ENCODE assay signal across 30 cellular contexts in the genomic region with DNA sequence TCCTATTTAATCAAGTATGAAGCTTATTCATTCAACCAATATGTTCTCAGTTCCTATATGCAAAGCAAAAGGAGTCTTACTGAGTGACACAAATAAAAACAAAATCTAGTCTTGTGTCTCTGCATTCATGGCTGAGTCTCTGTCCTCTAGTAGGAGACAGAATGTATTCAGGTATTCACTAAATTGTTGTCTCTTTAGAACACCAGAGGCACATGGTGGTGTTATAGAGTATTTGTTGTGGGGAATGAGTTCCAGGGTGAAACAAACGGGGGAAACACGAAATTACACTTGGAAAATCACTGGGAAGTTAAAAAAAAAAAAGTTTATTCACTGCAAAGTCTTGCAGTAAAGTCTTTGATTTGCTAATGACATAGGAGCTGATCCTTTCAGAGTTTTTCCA.
"Had no signal": no experiment of that assay in that cellular context is flagged by ENCODE, and none has a peak within 500 bp of the region (broad histone marks: within the 10 kb centered on the region; RNA-seq: fewer than 3 reads in every experiment).

No MANE protein-coding gene starts in this region.

- H3K4me1 ChIP-seq: colonic mucosa, prostate gland, sigmoid colon had no signal

- DNase-seq: activated CD4-positive, alpha-beta T cell treated with anti-CD3 and anti-CD28 coated beads for 4 hours; activated CD4-positive, alpha-beta T cell treated with anti-CD3 and anti-CD28 coated beads, Interleukin-2, amount 50 U/mL, for 4 hours; activated effector memory CD4-positive, alpha-beta T cell treated with Interleukin-2 at 50 U/mL for 16 hours; activated naive CD4-positive, alpha-beta T cell treated with Interleukin-2 at 50 U/mL for 16 hours; anterior cingulate cortex; cerebellar nuclear complex; colonic mucosa; dorsolateral prefrontal cortex; effector memory CD8-positive, alpha-beta T cell; foreskin fibroblast; heart left ventricle; hypothalamus; left ventricle myocardium inferior; naive B cell; nephron progenitor cell; retina; sigmoid colon; small intestine; stimulated activated CD4-positive, alpha-beta T cell treated with anti-CD3 and anti-CD28 coated beads, Interleukin-4, amount 100 ng/mL, for 24 hours; trophoblast cell had no signal

- H3K9me3 ChIP-seq: colonic mucosa, left ventricle myocardium inferior, neutrophil, prostate gland, sigmoid colon, thoracic aorta had no signal

- FAIRE-seq: bronchial epithelial cell, islet of Langerhans, small intestine, urothelium cell line had no signal

- H3K27me3 Mint-ChIP-seq: activated naive CD8-positive, alpha-beta T cell; effector memory CD8-positive, alpha-beta T cell; naive B cell; stimulated activated naive CD8-positive, alpha-beta T cell treated with anti-CD3 and anti-CD28 coated beads, Interleukin-15, Interleukin-2, amounts not matched to agents 100 ng/mL and 50 ng/mL, for 24 hours had no signal

- H3K4me3 Mint-ChIP-seq: activated naive CD8-positive, alpha-beta T cell; effector memory CD8-positive, alpha-beta T cell; naive B cell; nephron progenitor cell; stimulated activated effector memory CD8-positive, alpha-beta T cell treated with anti-CD3 and anti-CD28 coated beads, Interleukin-12 subunit alpha, Interleukin-12 subunit beta, amount 100 ng/mL, for 72 hours; stimulated activated naive CD8-positive, alpha-beta T cell treated with anti-CD3 and anti-CD28 coated beads, Interleukin-15, Interleukin-2, amounts not matched to agents 100 ng/mL and 50 ng/mL, for 24 hours had no signal

- H3K36me3 Mint-ChIP-seq: activated naive CD8-positive, alpha-beta T cell; naive B cell; stimulated activated effector memory CD8-positive, alpha-beta T cell treated with anti-CD3 and anti-CD28 coated beads, Interleukin-12 subunit alpha, Interleukin-12 subunit beta, amount 100 ng/mL, for 72 hours had no signal

- H3K36me3 ChIP-seq: colonic mucosa, heart left ventricle, left ventricle myocardium inferior, neutrophil, prostate gland, sigmoid colon, thoracic aorta had no signal

- H3K27ac Mint-ChIP-seq: activated naive CD8-positive, alpha-beta T cell; effector memory CD8-positive, alpha-beta T cell; naive B cell; nephron progenitor cell; stimulated activated effector memory CD8-positive, alpha-beta T cell treated with anti-CD3 and anti-CD28 coated beads, Interleukin-12 subunit alpha, Interleukin-12 subunit beta, amount 100 ng/mL, for 72 hours; stimulated activated naive CD8-positive, alpha-beta T cell treated with anti-CD3 and anti-CD28 coated beads, Interleukin-15, Interleukin-2, amounts not matched to agents 100 ng/mL and 50 ng/mL, for 24 hours had no signal

- ATAC-seq: effector memory CD8-positive, alpha-beta T cell; heart left ventricle; stimulated activated effector memory CD8-positive, alpha-beta T cell treated with anti-CD3 and anti-CD28 coated beads, Interleukin-12 subunit alpha, Interleukin-12 subunit beta, amount 100 ng/mL, for 72 hours had no signal

- H3K4me1 Mint-ChIP-seq: naive B cell; nephron progenitor cell; stimulated activated effector memory CD8-positive, alpha-beta T cell treated with anti-CD3 and anti-CD28 coated beads, Interleukin-12 subunit alpha, Interleukin-12 subunit beta, amount 100 ng/mL, for 72 hours had no signal

- H3K4me3 ChIP-seq: colonic mucosa, dorsolateral prefrontal cortex, heart left ventricle, left ventricle myocardium inferior, lung, prostate gland, sigmoid colon, thoracic aorta had no signal

- H3K27ac ChIP-seq: colonic mucosa, heart left ventricle, left ventricle myocardium inferior, neutrophil, prostate gland, sigmoid colon, thoracic aorta had no signal

- H3K27me3 ChIP-seq: colonic mucosa, dorsolateral prefrontal cortex, heart left ventricle, neutrophil, sigmoid colon had no signal

- H3K9me3 Mint-ChIP-seq: nephron progenitor cell had no signal
